Comparison of ENCODE assay signal across 25 cellular contexts in genomic region chr5:63070001-63070400, GRCh38.
"Had no signal": no experiment of that assay in that cellular context is flagged by ENCODE, and none has a peak within 500 bp of the region (broad histone marks: within the 10 kb centered on the region; RNA-seq: fewer than 3 reads in every experiment).

No MANE protein-coding gene starts in this region.

- DNase-seq: effector memory CD4-positive, alpha-beta T cell; foreskin keratinocyte; glutamatergic neuron; heart right ventricle; hippocampal formation; left ventricle myocardium superior; lower lobe of right lung; naive thymus-derived CD8-positive, alpha-beta T cell; nephron progenitor cell; pancreas; right lobe of liver; small intestine; stimulated activated CD4-positive, alpha-beta T cell treated with anti-CD3 and anti-CD28 coated beads, Interleukin-15, amount 100 ng/mL, for 24 hours; stimulated activated CD4-positive, alpha-beta T cell treated with anti-CD3 and anti-CD28 coated beads, Interleukin-2, amount 100 ng/mL, for 48 hours; stimulated activated naive CD4-positive, alpha-beta T cell; stimulated activated naive CD8-positive, alpha-beta T cell treated with anti-CD3 and anti-CD28 coated beads, Interleukin-15, amount 100 ng/mL, for 72 hours; transverse colon; upper lobe of right lung; uterus had no signal

- H3K4me1 Mint-ChIP-seq: naive thymus-derived CD8-positive, alpha-beta T cell; nephron progenitor cell; stimulated activated naive CD8-positive, alpha-beta T cell treated with anti-CD3 and anti-CD28 coated beads, Interleukin-15, amount 100 ng/mL, for 72 hours had no signal

- H3K4me1 ChIP-seq: esophagus muscularis mucosa, foreskin keratinocyte, heart right ventricle, lower lobe of right lung, pancreas, right lobe of liver, suprapubic skin, transverse colon, upper lobe of right lung, uterus had no signal

- H3K9me3 Mint-ChIP-seq: nephron progenitor cell had no signal

- H3K27ac Mint-ChIP-seq: naive thymus-derived CD8-positive, alpha-beta T cell; nephron progenitor cell; stimulated activated naive CD8-positive, alpha-beta T cell treated with anti-CD3 and anti-CD28 coated beads, Interleukin-15, amount 100 ng/mL, for 72 hours had no signal

- H3K9me3 ChIP-seq: esophagus muscularis mucosa, heart right ventricle, lower lobe of right lung, neutrophil, pancreas, right lobe of liver, suprapubic skin, transverse colon, upper lobe of right lung, uterus had no signal

- FAIRE-seq: colon, endothelial cell of umbilical vein, keratinocyte, pancreas, small intestine had no signal

- H3K27ac ChIP-seq: esophagus muscularis mucosa, foreskin keratinocyte, heart right ventricle, lower lobe of right lung, neutrophil, pancreas, right lobe of liver, suprapubic skin, transverse colon, upper lobe of right lung, uterus had no signal

- H3K27me3 ChIP-seq: esophagus muscularis mucosa, foreskin keratinocyte, heart right ventricle, neutrophil, pancreas, right lobe of liver, suprapubic skin, transverse colon, upper lobe of right lung, uterus had no signal

- H3K4me3 Mint-ChIP-seq: naive thymus-derived CD8-positive, alpha-beta T cell; nephron progenitor cell; stimulated activated naive CD8-positive, alpha-beta T cell treated with anti-CD3 and anti-CD28 coated beads, Interleukin-15, amount 100 ng/mL, for 72 hours had no signal

- H3K4me3 ChIP-seq: esophagus muscularis mucosa, heart right ventricle, lower lobe of right lung, pancreas, right lobe of liver, suprapubic skin, transverse colon, upper lobe of right lung, uterus had no signal

- H3K36me3 ChIP-seq: esophagus muscularis mucosa, heart right ventricle, lower lobe of right lung, neutrophil, pancreas, right lobe of liver, suprapubic skin, transverse colon, upper lobe of right lung, uterus had no signal

- ATAC-seq: foreskin keratinocyte; heart right ventricle; left ventricle myocardium superior; lower lobe of right lung; naive thymus-derived CD8-positive, alpha-beta T cell; pancreas; right lobe of liver; stimulated activated naive CD8-positive, alpha-beta T cell treated with anti-CD3 and anti-CD28 coated beads, Interleukin-15, amount 100 ng/mL, for 72 hours; upper lobe of right lung had no signal

- H3K27me3 Mint-ChIP-seq: stimulated activated naive CD8-positive, alpha-beta T cell treated with anti-CD3 and anti-CD28 coated beads, Interleukin-15, amount 100 ng/mL, for 72 hours had no signal

- H3K36me3 Mint-ChIP-seq: naive thymus-derived CD8-positive, alpha-beta T cell had no signal
